1 cellular context compared by ENCODE assay signal in genomic region chr6:168956884-168957730, GRCh38.
TF ChIP-seq lines count a peak whose summit lies in the region.

No MANE protein-coding gene starts in this region.

TF ChIP-seq in GM23338, 12 proteins besides CTCF, POLR2A, EP300 and RAD21 (continued from another document):
- TF ChIP-seq ZNF462 (CRISPR knock-in tag; IDR thresholded peaks at IDR 0.05) (no peak), EZH2 (IDR thresholded peaks at IDR 0.05; ENCODE audit: low read depth, unreplicated experiment) (no peak)
TF ChIP-seq in GM23338: peak in this region for 0.
